14 cellular contexts compared by ENCODE assay signal in the genomic region with DNA sequence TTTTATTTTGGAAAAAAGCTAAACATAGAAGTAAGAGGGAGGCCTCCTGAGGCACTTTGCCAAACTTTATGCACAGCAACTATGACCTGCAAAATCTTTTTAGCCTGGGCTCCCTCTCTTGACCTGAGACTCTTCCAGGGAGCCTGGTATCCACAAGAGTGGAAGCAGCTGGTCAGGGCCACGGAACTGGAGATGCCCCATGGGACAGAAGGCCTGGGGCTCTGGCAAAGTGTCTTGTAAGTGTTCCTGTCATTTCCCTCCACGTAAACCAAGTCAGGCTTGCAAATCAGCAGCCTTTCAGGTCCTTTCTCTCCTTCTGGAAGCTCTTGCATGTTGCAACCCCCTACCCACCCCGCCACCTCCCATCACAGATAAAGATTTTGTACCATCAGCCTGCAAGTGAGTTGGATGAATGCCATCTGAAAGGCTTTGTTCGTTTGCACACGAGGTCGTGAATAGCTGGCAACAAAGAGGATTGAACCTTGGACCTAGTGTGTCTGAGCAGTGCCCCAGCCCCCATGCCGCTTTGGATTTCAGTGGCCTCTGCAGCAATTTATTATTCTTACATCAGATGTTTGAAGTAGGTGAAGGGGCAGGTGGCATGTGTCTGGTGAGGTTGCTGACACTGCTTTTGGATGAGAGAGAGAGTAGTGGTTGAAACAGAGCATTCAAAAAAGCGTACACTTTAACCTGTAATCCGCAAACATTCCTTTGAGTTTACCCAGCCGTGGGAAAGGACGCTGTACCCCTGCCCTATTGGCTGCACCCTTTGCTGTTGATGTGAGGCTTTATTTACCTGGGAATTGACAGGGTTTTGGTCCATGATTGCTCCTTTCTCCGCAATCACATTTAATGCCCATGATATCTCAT.
DNase-seq lines count a peak whose midpoint lies in the region; ATAC-seq and TF ChIP-seq lines count a peak whose summit lies in the region.
"Had no signal": no experiment of that assay in that cellular context is flagged by ENCODE, and none has a peak within 500 bp of the region (broad histone marks: within the 10 kb centered on the region; RNA-seq: fewer than 3 reads in every experiment).

No MANE protein-coding gene starts in this region.

- H3K4me1 ChIP-seq in BLaER1 treated with 17β-estradiol and CSF1 and Interleukin-3, amounts not matched to agents 10 nM and 100 nM = peaks cover 29 to 99% (median 78%) of the 10 kb centered on the region in 10 experiments
- peaks cover 18% of the 10 kb centered on the region for H3K4me1 ChIP-seq in mucosa of descending colon (ENCODE audit: low read depth)

- H3K9me3 ChIP-seq in BLaER1 treated with 17β-estradiol and CSF1 and Interleukin-3, amounts not matched to agents 10 nM and 100 nM (replicated peaks in 1 of 11) = no peaks in the 10 kb centered on the region; a peak in 1 of 22 replicates
- H3K9me3 ChIP-seq in mucosa of descending colon = no peaks in the 10 kb centered on the region
- H3K9me3 ChIP-seq: adrenal gland had no signal

- peak overlapping the region; percentile 12 to 77 (median 60); a peak in 21 of 22 replicates for H3K4me2 ChIP-seq in BLaER1 treated with 17β-estradiol and CSF1 and Interleukin-3, amounts not matched to agents 10 nM and 100 nM

- ATAC-seq in activated T-helper 17 cell treated with anti-CD3 and anti-CD28 coated beads, Interleukin-2, amount 50 U/mL, for 72 hours (replicated peaks) = no peak
- ATAC-seq in mucosa of descending colon (peak; percentile 66), GM18861 (IDR thresholded peaks at IDR 0.05; ENCODE audit: unreplicated experiment) (no peak), GM19452 (IDR thresholded peaks at IDR 0.05; ENCODE audit: unreplicated experiment) (no peak), esophagus mucosa (no peak), HG03159 (IDR thresholded peaks at IDR 0.05; ENCODE audit: unreplicated experiment) (no peak)

- H3K9me3 Mint-ChIP-seq in activated T-helper 17 cell treated with anti-CD3 and anti-CD28 coated beads, Interleukin-2, amount 50 U/mL, for 72 hours = no peaks in the 10 kb centered on the region
- H3K9me3 Mint-ChIP-seq: activated B cell treated with CpG ODN at 0.5 μM for 24 hours had no signal

- intact Hi-C loops in mucosa of descending colon (cut with DNase I, micrococcal nuclease) = no loop called here

- peaks cover 27% of the 10 kb centered on the region for H3K4me1 Mint-ChIP-seq in activated T-helper 17 cell treated with anti-CD3 and anti-CD28 coated beads, Interleukin-2, amount 50 U/mL, for 72 hours

- peak overlapping the region in 5 of 11 experiments; percentile 9 to 34 (median 23); a peak in 6 of 22 replicates for H3K27ac ChIP-seq in BLaER1 treated with 17β-estradiol and CSF1 and Interleukin-3, amounts not matched to agents 10 nM and 100 nM

- no peak overlapping the region for H3K4me3 ChIP-seq in BLaER1 treated with 17β-estradiol and CSF1 and Interleukin-3, amounts not matched to agents 10 nM and 100 nM
- H3K4me3 ChIP-seq in mucosa of descending colon = no peak overlapping the region
- H3K4me3 ChIP-seq: adrenal gland had no signal

- H3K4me3 Mint-ChIP-seq in activated T-helper 17 cell treated with anti-CD3 and anti-CD28 coated beads, Interleukin-2, amount 50 U/mL, for 72 hours = no peak overlapping the region
- H3K4me3 Mint-ChIP-seq: CD14-positive monocyte had no signal

- peaks cover 0 to 100% (median 36%) of the 10 kb centered on the region in 11 experiments; a peak in 19 of 22 replicates for H4K20me1 ChIP-seq in BLaER1 treated with 17β-estradiol and CSF1 and Interleukin-3, amounts not matched to agents 10 nM and 100 nM

- peak; percentile 65 for DNase-seq in NCI-H1436 (lab: John Stamatoyannopoulos, UW)
- no peak for DNase-seq in mucosa of descending colon
- DNase-seq: activated B cell treated with CpG ODN at 0.5 μM for 24 hours; mesenchymal stem cell; NK-92 treated with Interleukin-12 subunit alpha and Interleukin-12 subunit beta, amount 100 ng/mL, for 24 hours; stimulated activated CD4-positive, alpha-beta T cell treated with anti-CD3 and anti-CD28 coated beads, Interleukin-1b, Interleukin-23, amount 100 ng/mL, for 48 hours had no signal

- no peaks in the 10 kb centered on the region for H3K27me3 Mint-ChIP-seq in activated T-helper 17 cell treated with anti-CD3 and anti-CD28 coated beads, Interleukin-2, amount 50 U/mL, for 72 hours
- H3K27me3 Mint-ChIP-seq: activated B cell treated with CpG ODN at 0.5 μM for 24 hours had no signal

- H3K36me3 ChIP-seq in BLaER1 treated with 17β-estradiol and CSF1 and Interleukin-3, amounts not matched to agents 10 nM and 100 nM = peaks cover 0 to 90% (median 15%) of the 10 kb centered on the region in 11 experiments; a peak in 14 of 22 replicates
- H3K36me3 ChIP-seq in mucosa of descending colon (ENCODE audit: low read depth) = no peaks in the 10 kb centered on the region
- H3K36me3 ChIP-seq: adrenal gland had no signal

- 0 out of 22 replicates have a peak overlapping the region, but pooled peaks of 2 of the 11 experiments have one; percentile 2 to 4 for H3K9ac ChIP-seq in BLaER1 treated with 17β-estradiol and CSF1 and Interleukin-3, amounts not matched to agents 10 nM and 100 nM

- H3K36me3 Mint-ChIP-seq in activated T-helper 17 cell treated with anti-CD3 and anti-CD28 coated beads, Interleukin-2, amount 50 U/mL, for 72 hours (ENCODE audit: low read depth) = no peaks in the 10 kb centered on the region

- TF ChIP-seq CTCF in mucosa of descending colon (IDR thresholded peaks at IDR 0.05) = no peak

- no peaks in the 10 kb centered on the region for H3K27me3 ChIP-seq in BLaER1 treated with 17β-estradiol and CSF1 and Interleukin-3, amounts not matched to agents 10 nM and 100 nM
- H3K27me3 ChIP-seq: adrenal gland had no signal

- peak overlapping the region; percentile 75 for H3K27ac Mint-ChIP-seq in activated T-helper 17 cell treated with anti-CD3 and anti-CD28 coated beads, Interleukin-2, amount 50 U/mL, for 72 hours
